In the genomic region with DNA sequence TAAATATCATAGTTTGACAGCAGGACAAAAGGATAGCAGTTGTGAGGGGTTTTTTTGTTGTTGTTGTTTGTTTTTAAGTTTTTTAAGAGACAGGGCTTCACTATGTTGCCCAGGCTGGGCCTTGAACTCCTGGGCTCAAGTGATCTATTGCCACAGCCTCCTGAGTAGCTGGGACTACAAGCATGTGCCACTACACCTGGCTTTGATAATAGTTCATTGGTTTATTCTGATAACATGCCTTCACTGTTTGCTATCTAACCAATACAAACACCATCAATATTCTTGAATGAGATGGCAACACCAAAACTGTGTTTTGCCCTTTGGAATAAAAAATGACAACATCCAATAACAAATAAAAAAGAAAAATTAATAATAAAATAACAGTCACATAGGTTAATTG, we compare ENCODE assay signal across 19 cellular contexts.
"Had no signal": no experiment of that assay in that cellular context is flagged by ENCODE, and none has a peak within 500 bp of the region (broad histone marks: within the 10 kb centered on the region; RNA-seq: fewer than 3 reads in every experiment).

No MANE protein-coding gene starts in this region.

- H3K36me3 Mint-ChIP-seq: immature natural killer cell had no signal

- H3K9me3 ChIP-seq: esophagus squamous epithelium, gastroesophageal sphincter, sigmoid colon, stomach, thoracic aorta, transverse colon had no signal

- H3K4me3 ChIP-seq: coronary artery, esophagus squamous epithelium, gastroesophageal sphincter, sigmoid colon, skin epidermis, stomach, thoracic aorta, transverse colon had no signal

- H3K4me1 Mint-ChIP-seq: immature natural killer cell had no signal

- H3K27me3 ChIP-seq: esophagus squamous epithelium, gastroesophageal sphincter, sigmoid colon, stomach, transverse colon had no signal

- H3K4me3 Mint-ChIP-seq: immature natural killer cell; naive thymus-derived CD4-positive, alpha-beta T cell; nephron progenitor cell had no signal

- ATAC-seq: gastroesophageal sphincter; left colon; left ventricle myocardium superior; naive thymus-derived CD4-positive, alpha-beta T cell had no signal

- H3K4me1 ChIP-seq: esophagus squamous epithelium, sigmoid colon, stomach, transverse colon had no signal

- H3K27ac Mint-ChIP-seq: immature natural killer cell, nephron progenitor cell had no signal

- H3K27ac ChIP-seq: coronary artery, esophagus squamous epithelium, gastroesophageal sphincter, sigmoid colon, skin epidermis, stomach, thoracic aorta, transverse colon had no signal

- H3K36me3 ChIP-seq: esophagus squamous epithelium, gastroesophageal sphincter, sigmoid colon, stomach, thoracic aorta, transverse colon had no signal

- H3K9me3 Mint-ChIP-seq: immature natural killer cell; naive thymus-derived CD4-positive, alpha-beta T cell; nephron progenitor cell had no signal

- DNase-seq: effector CD8-positive, alpha-beta T cell; esophagus squamous epithelium; foreskin fibroblast; glutamatergic neuron; immature natural killer cell; left colon; left ventricle myocardium superior; naive thymus-derived CD4-positive, alpha-beta T cell; nephron progenitor cell; sigmoid colon; stimulated activated CD4-positive, alpha-beta T cell treated with anti-CD3 and anti-CD28 coated beads, Interleukin-2, amount 100 ng/mL, for 24 hours; stimulated activated naive CD4-positive, alpha-beta T cell; stomach; substantia nigra; transverse colon had no signal
